Comparison of ENCODE assay signal across 8 cellular contexts in genomic region chr10:5891009-5891408, GRCh38. TPM values are rescaled to one million over a fixed set of nuclear protein-coding genes. Genes with fewer than 3 reads are reported as not detected.
DNase-seq lines count a peak whose midpoint lies in the region; ATAC-seq and TF ChIP-seq lines count a peak whose summit lies in the region.

No MANE protein-coding gene starts in this region.

- no peaks in the 10 kb centered on the region for H3K36me3 Mint-ChIP-seq in natural killer cell

- H3K4me3 ChIP-seq in BE2C (ENCODE audit: low read depth, low read length) (peak overlapping the region; percentile 79), MM.1S (ENCODE audit: low read length) (peak overlapping the region; percentile 79), dorsolateral prefrontal cortex (peak overlapping the region; percentile 55 to 97 (median 90))

- no peak overlapping the region for H2AFZ ChIP-seq in MM.1S (ENCODE audit: low read length)

- H3K9me3 ChIP-seq in BE2C, result no peaks in the 10 kb centered on the region
- H3K9me3 ChIP-seq in MM.1S (replicated peaks; ENCODE audit: insufficient read depth, low read length), result no peaks in the 10 kb centered on the region

- H3K27ac Mint-ChIP-seq in natural killer cell, result peak overlapping the region; percentile 74 to 92

- peaks cover 38 to 52% of the 10 kb centered on the region in 2 donors for H3K4me1 Mint-ChIP-seq in natural killer cell

- peaks cover 38% of the 10 kb centered on the region for H3F3A ChIP-seq in MM.1S (ENCODE audit: insufficient read depth, low read length)

- H3K9me2 ChIP-seq in MM.1S (replicated peaks; ENCODE audit: insufficient read depth, low read length), result no peaks in the 10 kb centered on the region

- H4K20me1 ChIP-seq in MM.1S (ENCODE audit: insufficient read depth, low read length), result no peaks in the 10 kb centered on the region

- DNase-seq in BE2C (no peak), MM.1S (no peak), dorsolateral prefrontal cortex (no peak), natural killer cell (no peak), NCI-H2227 (lab: John Stamatoyannopoulos, UW; ENCODE audit: unreplicated experiment) (no peak), NCI-H1436 treated with DMSO at 0.1 percent for 48 hours (lab: John Stamatoyannopoulos, UW) (no peak)
- no peak for DNase-seq in activated CD4-positive, alpha-beta T cell treated with anti-CD3 and anti-CD28 coated beads for 4 hours

- H3K36me3 ChIP-seq in BE2C, result peaks cover 20% of the 10 kb centered on the region
- H3K36me3 ChIP-seq in MM.1S (replicated peaks; ENCODE audit: insufficient read depth, low read length), result peaks cover 4% of the 10 kb centered on the region; the same call in 1 of the 2 replicates

- H3K27me3 Mint-ChIP-seq in natural killer cell (ENCODE audit: low read depth in 2 of 2), result no peaks in the 10 kb centered on the region

- peak overlapping the region; percentile 92 for H3K4me3 Mint-ChIP-seq in natural killer cell

- H3K4me2 ChIP-seq in MM.1S (ENCODE audit: low read depth, low read length), result peak overlapping the region; percentile 98

- H3K9me3 Mint-ChIP-seq in natural killer cell, result no peaks in the 10 kb centered on the region

- no peaks in the 10 kb centered on the region; the same call in 1 of the 2 replicates for H3K4me1 ChIP-seq in BE2C
- peaks cover 57% of the 10 kb centered on the region for H3K4me1 ChIP-seq in MM.1S (ENCODE audit: low read length)

- H3K9ac ChIP-seq in MM.1S (ENCODE audit: low read length), result peak overlapping the region; percentile 82

- intact Hi-C loops in dorsolateral prefrontal cortex (cut with DNase I) (no loop called here), natural killer cell (cut with micrococcal nuclease) (loop anchor here (2.0 kb wide), 1 partner anchor 78 kb away; the partner anchor contains the start of gene GDI2)

- TF ChIP-seq CTCF in BE2C (IDR thresholded peaks at IDR 0.05; ENCODE audit: low read depth, low read length) (no peak), MM.1S (IDR thresholded peaks at IDR 0.05; ENCODE audit: low read length) (no peak), dorsolateral prefrontal cortex (IDR thresholded peaks at IDR 0.05 in 54 of 56, conservative IDR thresholded peaks at IDR 0.05 in 2 of 56; ENCODE audit: low read depth in 1 of 56, partially characterized antibody in 56 of 56) (no peak), natural killer cell (IDR thresholded peaks at IDR 0.05) (no peak)

- H3K79me2 ChIP-seq in MM.1S (ENCODE audit: low read length), result peaks cover 76% of the 10 kb centered on the region

- no peaks in the 10 kb centered on the region for H3K27me3 ChIP-seq in BE2C
- no peaks in the 10 kb centered on the region for H3K27me3 ChIP-seq in MM.1S (replicated peaks; ENCODE audit: insufficient read depth, low read length)
- H3K27me3 ChIP-seq in dorsolateral prefrontal cortex, result no peaks in the 10 kb centered on the region

- H3K27ac ChIP-seq in MM.1S (ENCODE audit: low read length) (peak overlapping the region; percentile 55; the same call in 1 of the 2 replicates), dorsolateral prefrontal cortex (peak overlapping the region in 7 of 59 donors; percentile 33 to 88 (median 66))

- no peak for ATAC-seq in natural killer cell
- no peak for ATAC-seq in activated CD4-positive, CD25-positive, alpha-beta regulatory T cell treated with anti-CD3 and anti-CD28 coated beads, Interleukin-2, amount 50 U/mL, for 24 hours

RNA-seq across cellular contexts. Expression of gene FBH1, which starts 1.0 kb away (rescaled TPM):
- polyA plus RNA-seq in BE2C (2012; ENCODE audit: insufficient read depth, insufficient read length, low read depth), result 114 TPM
- total RNA-seq in dorsolateral prefrontal cortex, result 10 to 100 TPM; 43.3 to 95.3 (median 62.7) TPM
- total RNA-seq in natural killer cell, result 10 to 100 TPM; 49.3 to 64.9 (median 62.7) TPM

RNA-seq across cellular contexts. Expression of gene ANKRD16, which starts 1.3 kb away (rescaled TPM):
- 10.9 TPM for polyA plus RNA-seq in BE2C (2012; ENCODE audit: insufficient read depth, insufficient read length, low read depth)
- total RNA-seq in dorsolateral prefrontal cortex (10 to 100 TPM; 10.4 to 26.5 (median 18.4) TPM), natural killer cell (1 to 10 TPM; 2.6 to 3.1 (median 3.0) TPM)
